ENCODE assay signal across 1 cellular context in genomic region chr4:39706334-39706733, GRCh38.
TF ChIP-seq lines count a peak whose summit lies in the region.

No MANE protein-coding gene starts in this region.

TF ChIP-seq in A549, 52 proteins besides CTCF, POLR2A, EP300 and RAD21 (continued from another document):
- TF ChIP-seq ATOH8 (CRISPR knock-in tag; IDR thresholded peaks at IDR 0.05; ENCODE audit: low read depth): no peak
- no peak for TF ChIP-seq ZSCAN20 (CRISPR knock-in tag; IDR thresholded peaks at IDR 0.05)
- TF ChIP-seq JUN (IDR thresholded peaks at IDR 0.05): no peak
- TF ChIP-seq NR3C1 (IDR thresholded peaks at IDR 0.05): no peak
- TF ChIP-seq CBX8 (IDR thresholded peaks at IDR 0.05): no peak
- TF ChIP-seq KDM1A (IDR thresholded peaks at IDR 0.05; ENCODE audit: low read depth): no peak
- no peak for TF ChIP-seq ESRRA (IDR thresholded peaks at IDR 0.05; ENCODE audit: borderline replicate concordance, low read length)
- no peak for TF ChIP-seq USF2 (IDR thresholded peaks at IDR 0.05)
- TF ChIP-seq MAFK (IDR thresholded peaks at IDR 0.05; ENCODE audit: partially characterized antibody): no peak
- TF ChIP-seq FOSL2 (IDR thresholded peaks at IDR 0.05): no peak
- TF ChIP-seq FOSL2 (CRISPR knock-in tag; IDR thresholded peaks at IDR 0.05): no peak
- no peak for TF ChIP-seq HOXB5 (CRISPR knock-in tag; IDR thresholded peaks at IDR 0.05)
